In the genomic region with DNA sequence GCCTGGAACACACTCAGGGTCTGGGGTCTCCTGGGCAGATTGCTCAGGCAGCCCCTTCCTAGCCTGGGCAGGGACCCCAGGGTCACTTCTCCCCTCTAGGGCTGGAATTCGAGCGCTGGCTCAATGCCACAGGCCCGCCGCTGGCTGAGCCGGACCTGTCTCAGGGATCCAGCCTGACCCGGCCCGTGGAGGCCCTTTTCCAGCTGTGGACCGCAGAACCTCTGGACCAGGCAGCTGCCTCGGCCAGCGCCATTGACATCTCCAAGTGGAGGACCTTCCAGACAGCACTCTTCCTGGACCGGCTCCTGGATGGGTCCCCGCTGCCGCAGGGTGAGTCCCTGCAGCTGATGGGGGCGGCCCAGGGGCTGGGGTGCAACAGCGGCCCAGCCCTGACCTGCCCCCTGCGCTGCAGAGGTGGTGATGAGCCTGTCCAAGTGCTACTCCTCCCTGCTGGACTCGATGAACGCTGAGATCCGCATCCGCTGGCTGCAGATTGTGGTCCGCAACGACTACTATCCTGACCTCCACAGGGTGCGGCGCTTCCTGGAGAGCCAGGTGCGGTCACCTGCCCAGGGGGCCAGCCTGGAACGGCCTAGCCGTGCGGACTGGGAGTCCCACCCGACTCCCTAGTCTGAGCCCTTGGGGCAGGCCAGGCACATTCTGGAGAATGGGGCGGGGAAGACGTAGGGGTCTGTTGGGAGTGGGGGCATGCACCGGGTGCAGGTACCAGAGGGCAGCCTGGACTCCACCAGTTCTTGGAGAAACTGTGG, we compare ENCODE assay signal across 16 cellular contexts. TPM values are rescaled to one million over a fixed set of nuclear protein-coding genes. Genes with fewer than 3 reads are reported as not detected.
DNase-seq lines count a peak whose midpoint lies in the region; ATAC-seq, FAIRE-seq and TF ChIP-seq lines count a peak whose summit lies in the region.
"Had no signal": no experiment of that assay in that cellular context is flagged by ENCODE, and none has a peak within 500 bp of the region (broad histone marks: within the 10 kb centered on the region; RNA-seq: fewer than 3 reads in every experiment).

No MANE protein-coding gene starts in this region.

- POLR2A ChIA-PET in HepG2 (lab: Yijun Ruan, JAX) = interaction anchor here (1.3 to 3.2 kb wide), 3 partner anchors 10 to 28 kb away, joined by 3 to 11 read pairs (median 5); a partner anchor contains a TSS

- no peak overlapping the region for H3K4me2 ChIP-seq in HepG2 (ENCODE audit: low read depth, low read length)
- H3K4me2 ChIP-seq: A549, GM23338 had no signal

- H3K4me3 Mint-ChIP-seq in stimulated activated naive CD8-positive, alpha-beta T cell treated with anti-CD3 and anti-CD28 coated beads, Interleukin-15, amount 100 ng/mL, for 72 hours = no peak overlapping the region
- H3K4me3 Mint-ChIP-seq: CD4-positive, alpha-beta memory T cell; GM23338; H9 had no signal

- no peak for FAIRE-seq in HepG2 (lab: Jason Lieb, UNC)
- FAIRE-seq: A549, GM12878, GM18507 had no signal

- peaks cover 0 to 7% of the 10 kb centered on the region in 2 donors for H3K9me3 Mint-ChIP-seq in stimulated activated naive CD8-positive, alpha-beta T cell treated with anti-CD3 and anti-CD28 coated beads, Interleukin-15, amount 100 ng/mL, for 72 hours
- H3K9me3 Mint-ChIP-seq: GM23338, H9 had no signal

- peaks cover 0 to 14% of the 10 kb centered on the region in 2 experiments; a peak in 3 of 5 replicates for H3K36me3 ChIP-seq in HepG2 (replicated peaks in 1 of 2; ENCODE audit: control insufficient read depth in 1 of 2, insufficient read depth in 2 of 2, low read length in 2 of 2)
- H3K36me3 ChIP-seq in right lobe of liver = peaks cover 0 to 29% (median 3%) of the 10 kb centered on the region in 4 donors
- H3K36me3 ChIP-seq in psoas muscle (ENCODE audit: insufficient read depth in 1 of 2, low read depth in 1 of 2) = peaks cover 0 to 63% of the 10 kb centered on the region in 2 donors

- H3K27ac ChIP-seq in HepG2 (ENCODE audit: extremely low read length, insufficient read depth, low read length) (no peak overlapping the region), right lobe of liver (no peak overlapping the region), psoas muscle (no peak overlapping the region)
- H3K27ac ChIP-seq: A549, C4-2B had no signal

- H3K9me3 ChIP-seq in HepG2 (ENCODE audit: low read length) (no peaks in the 10 kb centered on the region), right lobe of liver (no peaks in the 10 kb centered on the region), psoas muscle (peaks cover 4% of the 10 kb centered on the region)
- H3K9me3 ChIP-seq: A549, BE2C had no signal

- H3K4me1 ChIP-seq in HepG2 (ENCODE audit: insufficient read depth, low read length) (peaks cover 29% of the 10 kb centered on the region), right lobe of liver (peaks cover 0 to 25% (median 11%) of the 10 kb centered on the region in 4 donors), psoas muscle (peaks cover 13% of the 10 kb centered on the region)
- H3K4me1 ChIP-seq: BE2C had no signal

- H3K79me2 ChIP-seq in HepG2 (ENCODE audit: insufficient read depth, low read length) = peaks cover 9% of the 10 kb centered on the region

- H2AFZ ChIP-seq in HepG2 (ENCODE audit: low read length) = no peak overlapping the region
- H2AFZ ChIP-seq: GM23338 had no signal

- peak overlapping the region in 1 of 2 donors; percentile 58 for H3K27ac Mint-ChIP-seq in stimulated activated naive CD8-positive, alpha-beta T cell treated with anti-CD3 and anti-CD28 coated beads, Interleukin-15, amount 100 ng/mL, for 72 hours
- H3K27ac Mint-ChIP-seq: GM23338, H9 had no signal

- H3K4me3 ChIP-seq in HepG2 (replicated peaks in 1 of 3; ENCODE audit: insufficient read depth in 1 of 3, low read depth in 2 of 3, low read length in 3 of 3) (no peak overlapping the region), right lobe of liver (no peak overlapping the region), psoas muscle (no peak overlapping the region)
- H3K4me3 ChIP-seq: A549, GM12878, GM23338 had no signal

- DNase-seq in HepG2 (ENCODE audit: low spot score) = no peak
- DNase-seq in right lobe of liver = no peak
- peak; percentile 9 for DNase-seq in epidermal melanocyte (ENCODE audit: insufficient read length, low spot score)
- DNase-seq in psoas muscle = peak; percentile 13 to 54
- DNase-seq in stimulated activated naive CD8-positive, alpha-beta T cell treated with anti-CD3 and anti-CD28 coated beads, Interleukin-15, amount 100 ng/mL, for 72 hours = no peak
- DNase-seq: BE2C, DMS79, H9 had no signal

- no TSS peak for BruUV-seq in HepG2 (replicated peaks; lab: Mats Ljungman, UMichigan)

- TF ChIP-seq RAD21 in HepG2 (CRISPR knock-in tag; IDR thresholded peaks at IDR 0.05) = no peak

- H4K20me1 ChIP-seq in HepG2 (ENCODE audit: insufficient read depth, low read length) = peaks cover 3% of the 10 kb centered on the region; the same call in 1 of the 2 replicates

- no peaks in the 10 kb centered on the region for H3K27me3 Mint-ChIP-seq in stimulated activated naive CD8-positive, alpha-beta T cell treated with anti-CD3 and anti-CD28 coated beads, Interleukin-15, amount 100 ng/mL, for 72 hours
- H3K27me3 Mint-ChIP-seq: CD4-positive, alpha-beta memory T cell had no signal

- H3K27me3 ChIP-seq in HepG2 (ENCODE audit: control insufficient read depth in 1 of 2, insufficient read depth in 2 of 2, low read length in 2 of 2) (no peaks in the 10 kb centered on the region), right lobe of liver (no peaks in the 10 kb centered on the region), psoas muscle (ENCODE audit: insufficient read depth in 3 of 3, low read length in 2 of 3) (no peaks in the 10 kb centered on the region)
- H3K27me3 ChIP-seq: BE2C had no signal

- CTCF ChIA-PET in HepG2 (lab: Yijun Ruan, JAX; ENCODE audit: low intra/inter-chr PET ratio, low total read pairs) = no interaction called here

- in situ Hi-C loops in HepG2 (cut with HindIII; ENCODE audit: extremely low pct_ligation_motif_present, low pct_unique_long_range_greater_than_20kb) = no loop called here

- intact Hi-C loops in HepG2 (cut with micrococcal nuclease; ENCODE audit: unreplicated experiment) = no loop called here
- intact Hi-C loops in right lobe of liver (cut with DNase I) = no loop called here
- intact Hi-C loops in psoas muscle (cut with DNase I) = no loop called here

- H3K9ac ChIP-seq in HepG2 (ENCODE audit: insufficient read depth, low read depth, low read length) = no peak overlapping the region

- TF ChIP-seq CTCF in HepG2 (CRISPR knock-in tag; IDR thresholded peaks at IDR 0.05) (no peak), right lobe of liver (IDR thresholded peaks at IDR 0.05) (no peak), psoas muscle (IDR thresholded peaks at IDR 0.05) (no peak)

- WGBS in HepG2 (ENCODE audit: low lambda C conversion rate) = 100% methylated on average over 13 of the region's 32 CpGs
- WGBS in right lobe of liver (ENCODE audit: insufficient coverage, low coverage, low lambda C conversion rate, missing lambda C conversion rate) = no CpG with 5 or more reads among the region's 32 CpGs
- 88 to 91% (median 91%) methylated on average over 28 to 32 of the region's 32 CpGs for WGBS in psoas muscle, 3 donors

- peaks cover 45% of the 10 kb centered on the region for H3K4me1 Mint-ChIP-seq in stimulated activated naive CD8-positive, alpha-beta T cell treated with anti-CD3 and anti-CD28 coated beads, Interleukin-15, amount 100 ng/mL, for 72 hours

- ATAC-seq in HepG2 = no peak
- ATAC-seq in right lobe of liver = no peak
- no peak for ATAC-seq in psoas muscle
- ATAC-seq in stimulated activated naive CD8-positive, alpha-beta T cell treated with anti-CD3 and anti-CD28 coated beads, Interleukin-15, amount 100 ng/mL, for 72 hours = no peak
- no peak for ATAC-seq in GM18870 (IDR thresholded peaks at IDR 0.05; ENCODE audit: unreplicated experiment)
- ATAC-seq: A549, GM12878, GM23338 had no signal

- TF ChIP-seq POLR2A in HepG2 (IDR thresholded peaks at IDR 0.05; ENCODE audit: insufficient read depth in 1 of 2, low read depth in 2 of 2, low read length in 2 of 2) (no peak), right lobe of liver (IDR thresholded peaks at IDR 0.05) (no peak)

- TF ChIP-seq EP300 in HepG2 (IDR thresholded peaks at IDR 0.05; ENCODE audit: low read depth in 2 of 2, low read length in 2 of 2) (no peak), HepG2 (CRISPR knock-in tag; IDR thresholded peaks at IDR 0.05; ENCODE audit: borderline replicate concordance) (no peak)

RNA-seq across cellular contexts. Expression of a gene that starts 8.3 kb away (rescaled TPM):
- total RNA-seq in HepG2 (2016; rRNA removed; fragmentation: Illumina TruSeq; extraction: Trizol) = 13.0 and 27.6 TPM in 2 replicates
- total RNA-seq in HepG2 (2016; cell fraction: cytosol; rRNA removed; fragmentation: Illumina TruSeq; extraction: Trizol; ENCODE audit: low read depth) = 21.9 and 24.8 TPM in 2 replicates
- total RNA-seq in HepG2 (2016; cell fraction: insoluble cytoplasmic fraction; rRNA removed; fragmentation: Illumina TruSeq; extraction: Trizol) = 12.9 and 23.2 TPM in 2 replicates
- 50.1 and 53.8 TPM in 2 replicates for total RNA-seq in HepG2 (2016; cell fraction: membrane; rRNA removed; fragmentation: Illumina TruSeq; extraction: Trizol)
- total RNA-seq in HepG2 (2016; cell fraction: nucleus; rRNA removed; fragmentation: Illumina TruSeq; extraction: Trizol) = 17.5 and 21.9 TPM in 2 replicates
- 18.0 and 28.8 TPM in 2 replicates for polyA plus RNA-seq in HepG2 (2011; rRNA removed)
- 20.3 and 26.3 TPM in 2 replicates for polyA plus RNA-seq in HepG2 (2011; cell fraction: cytosol; rRNA removed)
- 94.3 and 114 TPM in 2 replicates for polyA plus RNA-seq in HepG2 (2011; cell fraction: nucleus; rRNA removed)
- 37.2 and 56.3 TPM in 2 replicates for polyA plus RNA-seq in HepG2 (2012)
- polyA plus RNA-seq in HepG2 (2016; cell fraction: cytosol; fragmentation: Illumina TruSeq; extraction: Trizol; ENCODE audit: low read depth) = 43.4 and 46.1 TPM in 2 replicates
- 40.1 and 49.6 TPM in 2 replicates for polyA plus RNA-seq in HepG2 (2016; cell fraction: insoluble cytoplasmic fraction; fragmentation: Illumina TruSeq; extraction: Trizol; ENCODE audit: low read depth)
- 85.0 and 102 TPM in 2 replicates for polyA plus RNA-seq in HepG2 (2016; cell fraction: membrane; fragmentation: Illumina TruSeq; extraction: Trizol; ENCODE audit: low read depth)
- polyA plus RNA-seq in HepG2 (2016; cell fraction: nucleus; fragmentation: Illumina TruSeq; extraction: Trizol; ENCODE audit: insufficient read depth, low read depth) = 57.9 and 59.3 TPM in 2 replicates
- polyA minus RNA-seq in HepG2 (2011; rRNA and poly(A)+ RNA removed; ENCODE audit: low replicate concordance) = 15.3 and 64.5 TPM in 2 replicates
- polyA minus RNA-seq in HepG2 (2011; cell fraction: cytosol; rRNA and poly(A)+ RNA removed) = 55.0 and 57.6 TPM in 2 replicates
- polyA minus RNA-seq in HepG2 (2011; cell fraction: nucleus; rRNA and poly(A)+ RNA removed) = 18.6 and 21.0 TPM in 2 replicates
- 100 to 1,000 TPM in 1 of 6 experiments, 10 to 100 TPM in 5; 24.7 to 105 (median 31.0) TPM for total RNA-seq in right lobe of liver
- total RNA-seq in psoas muscle = 10 to 100 TPM; 48.8 to 70.4 (median 59.0) TPM
- 10 to 100 TPM; 59.2 to 79.6 (median 71.9) TPM for polyA plus RNA-seq in psoas muscle

RNA-seq across cellular contexts. Expression of a gene that starts 9.9 kb away (rescaled TPM):
- total RNA-seq in HepG2 (2016; rRNA removed; fragmentation: Illumina TruSeq; extraction: Trizol) (16.5 and 32.4 TPM in 2 replicates), right lobe of liver (10 to 100 TPM in 2 of 6 experiments, 1 to 10 TPM in 4; 7.2 to 13.8 (median 9.1) TPM), psoas muscle (1 to 10 TPM; 5.0 to 9.9 (median 7.6) TPM)
- total RNA-seq in HepG2 (2016; cell fraction: cytosol; rRNA removed; fragmentation: Illumina TruSeq; extraction: Trizol; ENCODE audit: low read depth) = 18.3 and 20.3 TPM in 2 replicates
- total RNA-seq in HepG2 (2016; cell fraction: insoluble cytoplasmic fraction; rRNA removed; fragmentation: Illumina TruSeq; extraction: Trizol) = 16.1 and 35.0 TPM in 2 replicates
- 28.2 and 28.4 TPM in 2 replicates for total RNA-seq in HepG2 (2016; cell fraction: membrane; rRNA removed; fragmentation: Illumina TruSeq; extraction: Trizol)
- total RNA-seq in HepG2 (2016; cell fraction: nucleus; rRNA removed; fragmentation: Illumina TruSeq; extraction: Trizol) = 26.3 and 36.2 TPM in 2 replicates
- polyA plus RNA-seq in HepG2 (2011; rRNA removed) (27.6 and 40.7 TPM in 2 replicates), psoas muscle (10 to 100 TPM in 2 of 3 donors, 1 to 10 TPM in 1; 8.9 to 15.0 (median 13.1) TPM)
- 15.8 and 24.7 TPM in 2 replicates for polyA plus RNA-seq in HepG2 (2011; cell fraction: cytosol; rRNA removed)
- 157 and 173 TPM in 2 replicates for polyA plus RNA-seq in HepG2 (2011; cell fraction: nucleus; rRNA removed)
- polyA plus RNA-seq in HepG2 (2012) = 24.4 and 27.6 TPM in 2 replicates
- polyA plus RNA-seq in HepG2 (2016; cell fraction: cytosol; fragmentation: Illumina TruSeq; extraction: Trizol; ENCODE audit: low read depth) = 9.1 and 9.4 TPM in 2 replicates
- polyA plus RNA-seq in HepG2 (2016; cell fraction: insoluble cytoplasmic fraction; fragmentation: Illumina TruSeq; extraction: Trizol; ENCODE audit: low read depth) = 17.4 and 18.2 TPM in 2 replicates
- 15.5 and 17.2 TPM in 2 replicates for polyA plus RNA-seq in HepG2 (2016; cell fraction: membrane; fragmentation: Illumina TruSeq; extraction: Trizol; ENCODE audit: low read depth)
- 59.4 and 61.4 TPM in 2 replicates for polyA plus RNA-seq in HepG2 (2016; cell fraction: nucleus; fragmentation: Illumina TruSeq; extraction: Trizol; ENCODE audit: insufficient read depth, low read depth)
- polyA minus RNA-seq in HepG2 (2011; rRNA and poly(A)+ RNA removed; ENCODE audit: low replicate concordance) = 11.2 and 33.8 TPM in 2 replicates
- 10.8 TPM in 2 replicates for polyA minus RNA-seq in HepG2 (2011; cell fraction: cytosol; rRNA and poly(A)+ RNA removed)
- polyA minus RNA-seq in HepG2 (2011; cell fraction: nucleus; rRNA and poly(A)+ RNA removed) = 50.0 and 57.6 TPM in 2 replicates

RNA-seq across cellular contexts. Expression of a gene that starts 16.5 kb away (rescaled TPM):
- total RNA-seq in HepG2 (2016; rRNA removed; fragmentation: Illumina TruSeq; extraction: Trizol) = 2.5 and 5.2 TPM in 2 replicates
- total RNA-seq in HepG2 (2016; cell fraction: cytosol; rRNA removed; fragmentation: Illumina TruSeq; extraction: Trizol; ENCODE audit: low read depth) = 4.5 and 4.9 TPM in 2 replicates
- total RNA-seq in HepG2 (2016; cell fraction: insoluble cytoplasmic fraction; rRNA removed; fragmentation: Illumina TruSeq; extraction: Trizol) = 2.9 and 5.6 TPM in 2 replicates
- total RNA-seq in HepG2 (2016; cell fraction: membrane; rRNA removed; fragmentation: Illumina TruSeq; extraction: Trizol) = 6.2 and 6.3 TPM in 2 replicates
- 7.1 TPM in 2 replicates for total RNA-seq in HepG2 (2016; cell fraction: nucleus; rRNA removed; fragmentation: Illumina TruSeq; extraction: Trizol)
- polyA plus RNA-seq in HepG2 (2011; rRNA removed) = 6.7 and 8.6 TPM in 2 replicates
- polyA plus RNA-seq in HepG2 (2011; cell fraction: cytosol; rRNA removed) = 3.4 and 4.1 TPM in 2 replicates
- polyA plus RNA-seq in HepG2 (2011; cell fraction: nucleus; rRNA removed) = 6.6 and 6.7 TPM in 2 replicates
- 5.4 and 6.8 TPM in 2 replicates for polyA plus RNA-seq in HepG2 (2012)
- 4.9 and 6.2 TPM in 2 replicates for polyA plus RNA-seq in HepG2 (2016; cell fraction: cytosol; fragmentation: Illumina TruSeq; extraction: Trizol; ENCODE audit: low read depth)
- polyA plus RNA-seq in HepG2 (2016; cell fraction: insoluble cytoplasmic fraction; fragmentation: Illumina TruSeq; extraction: Trizol; ENCODE audit: low read depth) = 3.9 and 4.1 TPM in 2 replicates
- polyA plus RNA-seq in HepG2 (2016; cell fraction: membrane; fragmentation: Illumina TruSeq; extraction: Trizol; ENCODE audit: low read depth) = 5.5 and 7.1 TPM in 2 replicates
- 11.1 and 15.5 TPM in 2 replicates for polyA plus RNA-seq in HepG2 (2016; cell fraction: nucleus; fragmentation: Illumina TruSeq; extraction: Trizol; ENCODE audit: insufficient read depth, low read depth)
- polyA minus RNA-seq in HepG2 (2011; rRNA and poly(A)+ RNA removed; ENCODE audit: low replicate concordance) = 2.8 and 4.2 TPM in 2 replicates
- 1.7 and 2.2 TPM in 2 replicates for polyA minus RNA-seq in HepG2 (2011; cell fraction: cytosol; rRNA and poly(A)+ RNA removed)
- polyA minus RNA-seq in HepG2 (2011; cell fraction: nucleus; rRNA and poly(A)+ RNA removed) = 11.5 and 12.3 TPM in 2 replicates
- 1 to 10 TPM; 1.3 to 3.5 (median 2.1) TPM for total RNA-seq in right lobe of liver
- 10 to 100 TPM; 10.4 to 12.9 (median 12.7) TPM for total RNA-seq in psoas muscle
- 10 to 100 TPM in 1 of 3 donors, 1 to 10 TPM in 2; 6.6 to 18.1 (median 9.5) TPM for polyA plus RNA-seq in psoas muscle

RNA-seq across cellular contexts. Expression of a gene that starts 18.8 kb away (rescaled TPM):
- total RNA-seq in HepG2 (2016; rRNA removed; fragmentation: Illumina TruSeq; extraction: Trizol) (7.3 and 11.7 TPM in 2 replicates), right lobe of liver (10 to 100 TPM in 1 of 6 experiments, 1 to 10 TPM in 5; 6.6 to 11.0 (median 9.0) TPM), psoas muscle (1 to 10 TPM; 3.0 to 5.8 (median 4.6) TPM)
- total RNA-seq in HepG2 (2016; cell fraction: cytosol; rRNA removed; fragmentation: Illumina TruSeq; extraction: Trizol; ENCODE audit: low read depth) = 9.7 and 12.6 TPM in 2 replicates
- 8.8 and 12.4 TPM in 2 replicates for total RNA-seq in HepG2 (2016; cell fraction: insoluble cytoplasmic fraction; rRNA removed; fragmentation: Illumina TruSeq; extraction: Trizol)
- total RNA-seq in HepG2 (2016; cell fraction: membrane; rRNA removed; fragmentation: Illumina TruSeq; extraction: Trizol) = 10.6 and 11.9 TPM in 2 replicates
- total RNA-seq in HepG2 (2016; cell fraction: nucleus; rRNA removed; fragmentation: Illumina TruSeq; extraction: Trizol) = 23.2 and 30.1 TPM in 2 replicates
- polyA plus RNA-seq in HepG2 (2011; rRNA removed) (18.8 and 20.5 TPM in 2 replicates), psoas muscle (1 to 10 TPM; 1.4 to 2.5 (median 2.4) TPM)
- 11.7 and 12.1 TPM in 2 replicates for polyA plus RNA-seq in HepG2 (2011; cell fraction: cytosol; rRNA removed)
- polyA plus RNA-seq in HepG2 (2011; cell fraction: nucleus; rRNA removed) = 55.1 and 66.4 TPM in 2 replicates
- 8.0 and 8.9 TPM in 2 replicates for polyA plus RNA-seq in HepG2 (2012)
- 2.6 and 3.4 TPM in 2 replicates for polyA plus RNA-seq in HepG2 (2016; cell fraction: cytosol; fragmentation: Illumina TruSeq; extraction: Trizol; ENCODE audit: low read depth)
- 7.8 and 8.8 TPM in 2 replicates for polyA plus RNA-seq in HepG2 (2016; cell fraction: insoluble cytoplasmic fraction; fragmentation: Illumina TruSeq; extraction: Trizol; ENCODE audit: low read depth)
- 4.9 and 6.3 TPM in 2 replicates for polyA plus RNA-seq in HepG2 (2016; cell fraction: membrane; fragmentation: Illumina TruSeq; extraction: Trizol; ENCODE audit: low read depth)
- polyA plus RNA-seq in HepG2 (2016; cell fraction: nucleus; fragmentation: Illumina TruSeq; extraction: Trizol; ENCODE audit: insufficient read depth, low read depth) = 30.4 and 35.4 TPM in 2 replicates
- polyA minus RNA-seq in HepG2 (2011; rRNA and poly(A)+ RNA removed; ENCODE audit: low replicate concordance) = 41.3 and 43.1 TPM in 2 replicates
- polyA minus RNA-seq in HepG2 (2011; cell fraction: cytosol; rRNA and poly(A)+ RNA removed) = 6.0 and 6.9 TPM in 2 replicates
- polyA minus RNA-seq in HepG2 (2011; cell fraction: nucleus; rRNA and poly(A)+ RNA removed) = 52.8 and 56.1 TPM in 2 replicates

RNA-seq across cellular contexts. Expression of a gene that starts 48.7 kb away (rescaled TPM):
- total RNA-seq in HepG2 (2016; rRNA removed; fragmentation: Illumina TruSeq; extraction: Trizol) (21.6 and 27.1 TPM in 2 replicates), right lobe of liver (1 to 10 TPM in 2 of 6 experiments, under 1 TPM in 4; 0.11 to 1.2 (median 0.72) TPM), psoas muscle (under 1 TPM; 0.36 to 0.92 (median 0.68) TPM)
- total RNA-seq in HepG2 (2016; cell fraction: cytosol; rRNA removed; fragmentation: Illumina TruSeq; extraction: Trizol; ENCODE audit: low read depth) = 10.2 and 10.8 TPM in 2 replicates
- 21.3 and 26.9 TPM in 2 replicates for total RNA-seq in HepG2 (2016; cell fraction: insoluble cytoplasmic fraction; rRNA removed; fragmentation: Illumina TruSeq; extraction: Trizol)
- 25.5 and 33.7 TPM in 2 replicates for total RNA-seq in HepG2 (2016; cell fraction: membrane; rRNA removed; fragmentation: Illumina TruSeq; extraction: Trizol)
- 19.4 and 20.1 TPM in 2 replicates for total RNA-seq in HepG2 (2016; cell fraction: nucleus; rRNA removed; fragmentation: Illumina TruSeq; extraction: Trizol)
- polyA plus RNA-seq in HepG2 (2011; rRNA removed) (44.2 and 60.8 TPM in 2 replicates), psoas muscle (under 1 TPM; 0.30 to 0.89 (median 0.58) TPM)
- 37.9 and 80.2 TPM in 2 replicates for polyA plus RNA-seq in HepG2 (2011; cell fraction: cytosol; rRNA removed)
- 150 and 165 TPM in 2 replicates for polyA plus RNA-seq in HepG2 (2011; cell fraction: nucleus; rRNA removed)
- polyA plus RNA-seq in HepG2 (2012) = 34.0 and 39.9 TPM in 2 replicates
- polyA plus RNA-seq in HepG2 (2016; cell fraction: cytosol; fragmentation: Illumina TruSeq; extraction: Trizol; ENCODE audit: low read depth) = 6.5 and 7.6 TPM in 2 replicates
- polyA plus RNA-seq in HepG2 (2016; cell fraction: insoluble cytoplasmic fraction; fragmentation: Illumina TruSeq; extraction: Trizol; ENCODE audit: low read depth) = 14.4 and 15.8 TPM in 2 replicates
- polyA plus RNA-seq in HepG2 (2016; cell fraction: membrane; fragmentation: Illumina TruSeq; extraction: Trizol; ENCODE audit: low read depth) = 17.8 and 17.9 TPM in 2 replicates
- polyA plus RNA-seq in HepG2 (2016; cell fraction: nucleus; fragmentation: Illumina TruSeq; extraction: Trizol; ENCODE audit: insufficient read depth, low read depth) = 29.6 and 37.8 TPM in 2 replicates
- 0.14 and 219 TPM in 2 replicates for polyA minus RNA-seq in HepG2 (2011; rRNA and poly(A)+ RNA removed; ENCODE audit: low replicate concordance)
- polyA minus RNA-seq in HepG2 (2011; cell fraction: cytosol; rRNA and poly(A)+ RNA removed) = 44.3 and 46.7 TPM in 2 replicates
- polyA minus RNA-seq in HepG2 (2011; cell fraction: nucleus; rRNA and poly(A)+ RNA removed) = 30.9 and 33.3 TPM in 2 replicates
- total RNA-seq: G401, GM23338 had no signal
- polyA plus RNA-seq: GM23338 had no signal

Comparison
In these comparisons a context has a peak if more than half of its experiments do, and no peak if none do; other contexts are left out.
1. DNase-seq: peak in epidermal melanocyte (single experiment) and psoas muscle (2 of 2); none in HepG2 (single experiment), right lobe of liver (0 of 3) and stimulated activated naive CD8-positive, alpha-beta T cell treated with anti-CD3 and anti-CD28 coated beads, Interleukin-15, amount 100 ng/mL, for 72 hours (0 of 2).